In genomic region chr1:31703431-31704260, GRCh38 we compare ENCODE assay signal across 8 cellular contexts. TPM values are rescaled to one million over a fixed set of nuclear protein-coding genes. Genes with fewer than 3 reads are reported as not detected.
DNase-seq lines count a peak whose midpoint lies in the region; ATAC-seq and TF ChIP-seq lines count a peak whose summit lies in the region.

Gene COL16A1 (minus strand): TSS chr1:31704017. CDS start chr1:31702193, 1,824 bp downstream.

- peak within 1 kb of the TSS; percentile 47 for H3K9ac ChIP-seq in neuronal stem cell (ENCODE audit: low read depth, low read length, poor library complexity)

- peak within 1 kb of the TSS; percentile 49 for H2AFZ ChIP-seq in neuronal stem cell (ENCODE audit: low read length)

- POLR2A ChIA-PET in GM10248 (lab: Yijun Ruan, JAX) = interaction anchor here (0.6 kb wide), 1 partner anchor 71 kb away, joined by 4 read pairs; no protein-coding TSS in a partner anchor

- H4K91ac ChIP-seq in neuronal stem cell (ENCODE audit: low read depth, low read length, poor library complexity) = no peak within 1 kb of the TSS

- H3K9me3 ChIP-seq in T-helper 17 cell (ENCODE audit: control insufficient read depth, low read length, poor library complexity, severe bottlenecking) (no peaks in the 10 kb centered on the region), neuronal stem cell (replicated peaks in 1 of 2; ENCODE audit: control insufficient read depth in 2 of 2, insufficient read depth in 1 of 2, low read depth in 1 of 2, low read length in 2 of 2) (no peaks in the 10 kb centered on the region)

- H3K27ac Mint-ChIP-seq in T-helper 17 cell = peak within 1 kb of the TSS; percentile 56

- H4K8ac ChIP-seq in neuronal stem cell (ENCODE audit: low read depth, low read length) = no peak within 1 kb of the TSS

- H2BK12ac ChIP-seq in neuronal stem cell (ENCODE audit: low read length) = no peak within 1 kb of the TSS

- H3K4me3 Mint-ChIP-seq in T-helper 17 cell = peak within 1 kb of the TSS; percentile 76

- no peak within 1 kb of the TSS for H2BK5ac ChIP-seq in neuronal stem cell (ENCODE audit: low read length)

- H3K27me3 Mint-ChIP-seq in T-helper 17 cell = peaks cover 30% of the 10 kb centered on the region

- peak; percentile 52 for DNase-seq in GM10248 (ENCODE audit: extremely low spot score)
- DNase-seq in T-helper 17 cell = no peak
- peak; percentile 35 for DNase-seq in glomerular visceral epithelial cell (ENCODE audit: extremely low spot score)
- no peak for DNase-seq in neuronal stem cell (ENCODE audit: low spot score)
- DNase-seq in effector CD4-positive, alpha-beta T cell = no peak
- no peak for DNase-seq in stimulated activated CD4-positive, alpha-beta T cell treated with anti-CD3 and anti-CD28 coated beads, Interleukin-1b, Interleukin-23, amount 100 ng/mL, for 48 hours

- no peak within 1 kb of the TSS for H3K4me3 ChIP-seq in neuronal stem cell (ENCODE audit: low read length in 2 of 2)

- peak within 1 kb of the TSS; percentile 84 for H3K18ac ChIP-seq in neuronal stem cell (ENCODE audit: low read length)

- H3K36me3 Mint-ChIP-seq in T-helper 17 cell (ENCODE audit: low read depth) = peaks cover under 1% of the 10 kb centered on the region

- H3K4ac ChIP-seq in neuronal stem cell (ENCODE audit: low read length) = no peak within 1 kb of the TSS

- no peak within 1 kb of the TSS for H3K14ac ChIP-seq in neuronal stem cell (ENCODE audit: low read length)

- peaks cover 0 to 72% (median 16%) of the 10 kb centered on the region in 3 experiments for H3K27me3 ChIP-seq in neuronal stem cell (ENCODE audit: control insufficient read depth in 3 of 3, insufficient read depth in 3 of 3, low read depth in 1 of 3, low read length in 3 of 3)

- ATAC-seq in T-helper 17 cell (no peak), HG03135 (IDR thresholded peaks at IDR 0.05; ENCODE audit: unreplicated experiment) (no peak), GM18867 (IDR thresholded peaks at IDR 0.05; ENCODE audit: unreplicated experiment) (no peak)

- H2BK15ac ChIP-seq in neuronal stem cell (ENCODE audit: low read length) = peak within 1 kb of the TSS; percentile 23

- CTCF ChIA-PET in GM10248 (lab: Yijun Ruan, JAX) = interaction anchor here (1.1 to 7.2 kb wide), 10 partner anchors 13 to 85 kb away, joined by 4 to 61 read pairs (median 6); no protein-coding TSS in a partner anchor

- no peak for TF ChIP-seq CTCF in GM10248 (IDR thresholded peaks at IDR 0.05; ENCODE audit: control extremely low read depth, extremely low read depth, low read depth, missing control alignments)

- no peaks in the 10 kb centered on the region for H3K79me1 ChIP-seq in neuronal stem cell (ENCODE audit: low read depth, low read length)

- H2BK120ac ChIP-seq in neuronal stem cell (ENCODE audit: low read depth, low read length) = no peak within 1 kb of the TSS

- peaks cover 4 to 11% of the 10 kb centered on the region in 2 donors for H3K4me1 ChIP-seq in neuronal stem cell (ENCODE audit: control insufficient read depth in 2 of 2, insufficient read depth in 1 of 2, low read depth in 1 of 2, low read length in 2 of 2)

- H3K4me1 Mint-ChIP-seq in T-helper 17 cell = peaks cover 46% of the 10 kb centered on the region

- H3K4me2 ChIP-seq in neuronal stem cell (ENCODE audit: insufficient read depth, low read length, poor library complexity, severe bottlenecking) = peak within 1 kb of the TSS; percentile 62

- no CpG with 5 or more reads among the region's 39 CpGs for WGBS in neuronal stem cell (ENCODE audit: extremely low coverage in 2 of 2, insufficient read length in 2 of 2, insufficient replicate concordance in 1 of 2), 2 donors

- H2AK5ac ChIP-seq in neuronal stem cell (ENCODE audit: low read depth, low read length) = peak within 1 kb of the TSS; percentile 43

- H3K27ac ChIP-seq in neuronal stem cell (replicated peaks; ENCODE audit: low read length) = no peak within 1 kb of the TSS

- peak within 1 kb of the TSS; percentile 12 for H3K23ac ChIP-seq in neuronal stem cell (ENCODE audit: low read depth, low read length, poor library complexity)

- no peaks in the 10 kb centered on the region for H3K36me3 ChIP-seq in neuronal stem cell (replicated peaks in 1 of 2; ENCODE audit: control insufficient read depth in 2 of 2, insufficient read depth in 2 of 2, low read length in 2 of 2)

RNA-seq across cellular contexts. Expression of gene COL16A1, which starts in this region (rescaled TPM):
- not detected for total RNA-seq in T-helper 17 cell
- polyA plus RNA-seq in neuronal stem cell (2013, experiment 1 of 2) = 1.2 TPM
- polyA plus RNA-seq in neuronal stem cell (2013, experiment 2 of 2) = 1.3 TPM

Comparison
In these comparisons a context has a peak if more than half of its experiments do, and no peak if none do; other contexts are left out.
1. DNase-seq: peak in GM10248 (single experiment) and glomerular visceral epithelial cell (single experiment); none in T-helper 17 cell (0 of 3), neuronal stem cell (single experiment), effector CD4-positive, alpha-beta T cell (single experiment) and stimulated activated CD4-positive, alpha-beta T cell treated with anti-CD3 and anti-CD28 coated beads, Interleukin-1b, Interleukin-23, amount 100 ng/mL, for 48 hours (single experiment).